In the genomic region with DNA sequence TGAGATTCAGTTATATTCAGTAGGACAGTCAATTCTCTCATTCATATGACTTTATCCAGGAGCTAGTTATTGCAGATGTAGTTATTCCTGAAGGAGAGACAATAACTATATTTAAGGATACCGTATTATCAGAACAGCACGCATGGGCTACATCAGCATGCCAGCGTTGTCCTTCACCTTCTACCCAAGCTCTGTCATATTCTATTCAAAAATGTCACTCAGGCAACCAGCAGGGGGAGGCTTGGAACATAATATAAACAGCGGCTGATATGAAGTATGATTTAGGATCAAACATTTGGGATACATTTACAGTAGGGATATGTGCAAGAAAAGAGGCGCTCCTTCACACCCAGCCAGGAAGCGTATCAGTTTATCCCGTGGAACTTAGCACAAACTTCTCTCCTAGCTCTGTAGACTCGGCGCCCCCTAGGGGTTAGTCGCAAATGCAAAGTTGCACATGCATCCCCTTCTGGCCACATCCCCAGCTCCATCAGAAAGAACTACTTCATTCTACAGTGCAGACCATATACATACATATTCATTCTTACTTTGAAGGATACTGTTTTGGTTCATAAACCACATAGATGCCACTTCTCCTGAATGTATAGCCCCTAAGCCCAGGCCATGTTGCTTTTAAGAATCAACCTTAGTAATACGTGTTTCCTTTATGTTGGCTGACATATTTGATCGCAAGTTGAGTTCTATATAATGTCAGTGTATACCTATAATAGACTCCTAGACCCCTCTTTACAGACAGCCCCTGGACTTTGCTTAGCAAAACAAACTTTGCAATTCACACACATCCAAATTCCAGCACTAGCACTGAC, we compare ENCODE assay signal across 8 cellular contexts.
DNase-seq lines count a peak whose midpoint lies in the region; ATAC-seq and TF ChIP-seq lines count a peak whose summit lies in the region.

No MANE protein-coding gene starts in this region.

- H3K4me3 ChIP-seq in prostate gland = no peak overlapping the region

- ATAC-seq in GM18511 (IDR thresholded peaks at IDR 0.05; ENCODE audit: unreplicated experiment) (peak; percentile 71), HG03457 (IDR thresholded peaks at IDR 0.05; ENCODE audit: unreplicated experiment) (peak; percentile 64), foreskin keratinocyte (no peak)
- no peak for ATAC-seq in stimulated activated memory B cell treated with anti-CD40 and anti-IgM and Interleukin-4, amounts not matched to agents 10 μg/mL and 1 μg/mL and 100 μg/mL, for 72 hours

- H3K9me3 ChIP-seq in prostate gland = no peaks in the 10 kb centered on the region

- H3K27me3 ChIP-seq in foreskin keratinocyte (no peaks in the 10 kb centered on the region), prostate gland (replicated peaks; ENCODE audit: insufficient read depth) (no peaks in the 10 kb centered on the region)

- TF ChIP-seq CTCF in foreskin keratinocyte (conservative IDR thresholded peaks at IDR 0.05) = peak; percentile 32
- peak in 3 of 4 experiments; percentile 23 to 39 (median 30) for TF ChIP-seq CTCF in prostate gland (IDR thresholded peaks at IDR 0.05)

- no peak overlapping the region for H3K4me3 Mint-ChIP-seq in stimulated activated memory B cell treated with anti-CD40 and anti-IgM and Interleukin-4, amounts not matched to agents 10 μg/mL and 1 μg/mL and 100 μg/mL, for 72 hours

- H3K4me1 ChIP-seq in foreskin keratinocyte (no peaks in the 10 kb centered on the region), prostate gland (replicated peaks) (no peaks in the 10 kb centered on the region)

- no peak overlapping the region for H3K27ac ChIP-seq in foreskin keratinocyte
- no peak overlapping the region for H3K27ac ChIP-seq in prostate gland

- H3K27ac Mint-ChIP-seq in stimulated activated memory B cell treated with anti-CD40 and anti-IgM and Interleukin-4, amounts not matched to agents 10 μg/mL and 1 μg/mL and 100 μg/mL, for 72 hours = no peak overlapping the region

- 55% methylated on average over 12 of the region's 12 CpGs for WGBS in prostate gland

- H3K36me3 ChIP-seq in prostate gland = no peaks in the 10 kb centered on the region

- H3K36me3 Mint-ChIP-seq in stimulated activated memory B cell treated with anti-CD40 and anti-IgM and Interleukin-4, amounts not matched to agents 10 μg/mL and 1 μg/mL and 100 μg/mL, for 72 hours = no peaks in the 10 kb centered on the region

- H3K9me3 Mint-ChIP-seq in stimulated activated memory B cell treated with anti-CD40 and anti-IgM and Interleukin-4, amounts not matched to agents 10 μg/mL and 1 μg/mL and 100 μg/mL, for 72 hours = no peaks in the 10 kb centered on the region

- intact Hi-C loops in prostate gland (cut with DNase I) = no loop called here

- DNase-seq in COLO668 (lab: John Stamatoyannopoulos, UW; ENCODE audit: unreplicated experiment) (peak; percentile 68), SKM-1 treated with dmso at 0.1 percent for 144 hours (lab: John Stamatoyannopoulos, UW; ENCODE audit: unreplicated experiment) (peak; percentile 41), foreskin keratinocyte (no peak), prostate gland (ENCODE audit: low spot score) (no peak)
- no peak for DNase-seq in effector CD8-positive, alpha-beta T cell (lab: John Stamatoyannopoulos, UW)

- H3K4me1 Mint-ChIP-seq in stimulated activated memory B cell treated with anti-CD40 and anti-IgM and Interleukin-4, amounts not matched to agents 10 μg/mL and 1 μg/mL and 100 μg/mL, for 72 hours = no peaks in the 10 kb centered on the region

- no peak for TF ChIP-seq POLR2A in prostate gland (IDR thresholded peaks at IDR 0.05)

- H3K27me3 Mint-ChIP-seq in stimulated activated memory B cell treated with anti-CD40 and anti-IgM and Interleukin-4, amounts not matched to agents 10 μg/mL and 1 μg/mL and 100 μg/mL, for 72 hours = no peaks in the 10 kb centered on the region

Comparison
In these comparisons a context has a peak if more than half of its experiments do, and no peak if none do; other contexts are left out.
1. DNase-seq: peak in COLO668 (single experiment) and SKM-1 treated with dmso at 0.1 percent for 144 hours (single experiment); none in foreskin keratinocyte (0 of 2), prostate gland (single experiment) and effector CD8-positive, alpha-beta T cell (single experiment).
2. ATAC-seq: peak in GM18511 (single experiment) and HG03457 (single experiment); none in foreskin keratinocyte (single experiment) and stimulated activated memory B cell treated with anti-CD40 and anti-IgM and Interleukin-4, amounts not matched to agents 10 μg/mL and 1 μg/mL and 100 μg/mL, for 72 hours (single experiment).